8 cellular contexts compared by ENCODE assay signal in genomic region chr7:139680676-139681462, GRCh38.
A peak's percentile ranks its signal among the peaks of the same experiment; 100 is the strongest.
DNase-seq lines count a peak whose midpoint lies in the region; ATAC-seq, FAIRE-seq and TF ChIP-seq lines count a peak whose summit lies in the region.

No MANE protein-coding gene starts in this region.

- no peak for TF ChIP-seq CTCF in A549 (IDR thresholded peaks at IDR 0.05)
- TF ChIP-seq CTCF in Peyer's patch (IDR thresholded peaks at IDR 0.05): no peak

- 6% methylated on average over 11 of the region's 11 CpGs for WGBS in A549 (ENCODE audit: missing lambda C conversion rate)

- no peaks in the 10 kb centered on the region for H3K27me3 ChIP-seq in Peyer's patch

- peak overlapping the region; percentile 72 for H3K4me2 ChIP-seq in A549

- peaks cover 55% of the 10 kb centered on the region for H3K4me1 ChIP-seq in A549
- H3K4me1 ChIP-seq in Peyer's patch: peaks cover 0 to 12% (median 2%) of the 10 kb centered on the region in 4 donors

- FAIRE-seq in A549 (lab: Jason Lieb, UNC): no peak

- peak in 1 of 2 experiments; percentile 45; a peak in 1 of 5 replicates for TF ChIP-seq EP300 in A549 (IDR thresholded peaks at IDR 0.05)

- H3K36me3 ChIP-seq in Peyer's patch: no peaks in the 10 kb centered on the region

- H3K9me3 ChIP-seq in A549 (peaks cover 6% of the 10 kb centered on the region; the same call in 1 of the 3 replicates), Peyer's patch (no peaks in the 10 kb centered on the region)

- no peak overlapping the region for H3K4me3 ChIP-seq in A549
- no peak overlapping the region for H3K4me3 ChIP-seq in Peyer's patch

- peak; percentile 80 to 83 for ATAC-seq in A549
- ATAC-seq in Right ventricle myocardium inferior: peak; percentile 90
- ATAC-seq in HG03095 (IDR thresholded peaks at IDR 0.05; ENCODE audit: unreplicated experiment): no peak

- DNase-seq in A549 (ENCODE audit: low read depth in 1 of 2, low spot score in 1 of 2): peak; percentile 88 to 90
- DNase-seq in H4 (ENCODE audit: low spot score): peak; percentile 98
- DNase-seq in Peyer's patch: no peak
- peak; percentile 88 for DNase-seq in activated effector memory CD4-positive, alpha-beta T cell treated with anti-CD3 and anti-CD28 coated beads, Interleukin-2, amount 50 U/mL, for 16 hours
- peak; percentile 86 for DNase-seq in Right ventricle myocardium inferior (ENCODE audit: missing footprints)
- peak; percentile 64 for DNase-seq in stimulated activated CD4-positive, alpha-beta T cell treated with anti-CD3 and anti-CD28 coated beads, Interleukin-12 subunit alpha, Interleukin-12 subunit beta, amount 100 ng/mL, for 4 hours
- no peak for DNase-seq in NCI-H1048 (lab: John Stamatoyannopoulos, UW)

- TF ChIP-seq POLR2A in A549 (IDR thresholded peaks at IDR 0.05; ENCODE audit: low read length) (no peak), Peyer's patch (IDR thresholded peaks at IDR 0.05) (no peak)

- intact Hi-C loops in Right ventricle myocardium inferior (cut with DNase I): loop anchor here (2.0 kb wide), 1 partner anchor 52 kb away; no protein-coding TSS in a partner anchor

- CTCF ChIA-PET in A549 (lab: Yijun Ruan, JAX): interaction anchor here (0.7 to 4.4 kb wide), 5 partner anchors 35 to 321 kb away, joined by 3 to 26 read pairs (median 4); no protein-coding TSS in a partner anchor

- POLR2A ChIA-PET in A549 (lab: Yijun Ruan, JAX): interaction anchor here (0.6 to 1.0 kb wide), 2 partner anchors 90 to 382 kb away, joined by 3 to 4 read pairs; partner anchors contain the start of gene PARP12

- TF ChIP-seq RAD21 in A549 (conservative IDR thresholded peaks at IDR 0.05 in 1 of 2, IDR thresholded peaks at IDR 0.05 in 1 of 2): 0 out of 5 replicates have a peak, but pooled peaks of 1 of the 2 experiments have one; percentile 9

- H3K27ac ChIP-seq in A549: peak overlapping the region; percentile 79 to 97
- peak overlapping the region in 3 of 4 donors; percentile 14 to 57 (median 22) for H3K27ac ChIP-seq in Peyer's patch

TF ChIP-seq in A549, 52 proteins besides CTCF, POLR2A, EP300 and RAD21 (continues in another document):
- TF ChIP-seq, protein P1, sequence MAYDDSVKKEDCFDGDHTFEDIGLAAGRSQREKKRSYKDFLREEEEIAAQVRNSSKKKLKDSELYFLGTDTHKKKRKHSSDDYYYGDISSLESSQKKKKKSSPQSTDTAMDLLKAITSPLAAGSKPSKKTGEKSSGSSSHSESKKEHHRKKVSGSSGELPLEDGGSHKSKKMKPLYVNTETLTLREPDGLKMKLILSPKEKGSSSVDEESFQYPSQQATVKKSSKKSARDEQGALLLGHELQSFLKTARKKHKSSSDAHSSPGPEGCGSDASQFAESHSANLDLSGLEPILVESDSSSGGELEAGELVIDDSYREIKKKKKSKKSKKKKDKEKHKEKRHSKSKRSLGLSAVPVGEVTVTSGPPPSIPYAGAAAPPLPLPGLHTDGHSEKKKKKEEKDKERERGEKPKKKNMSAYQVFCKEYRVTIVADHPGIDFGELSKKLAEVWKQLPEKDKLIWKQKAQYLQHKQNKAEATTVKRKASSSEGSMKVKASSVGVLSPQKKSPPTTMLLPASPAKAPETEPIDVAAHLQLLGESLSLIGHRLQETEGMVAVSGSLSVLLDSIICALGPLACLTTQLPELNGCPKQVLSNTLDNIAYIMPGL (CRISPR knock-in tag; IDR thresholded peaks at IDR 0.05; ENCODE audit: borderline replicate concordance): no peak
- TF ChIP-seq, protein P2, sequence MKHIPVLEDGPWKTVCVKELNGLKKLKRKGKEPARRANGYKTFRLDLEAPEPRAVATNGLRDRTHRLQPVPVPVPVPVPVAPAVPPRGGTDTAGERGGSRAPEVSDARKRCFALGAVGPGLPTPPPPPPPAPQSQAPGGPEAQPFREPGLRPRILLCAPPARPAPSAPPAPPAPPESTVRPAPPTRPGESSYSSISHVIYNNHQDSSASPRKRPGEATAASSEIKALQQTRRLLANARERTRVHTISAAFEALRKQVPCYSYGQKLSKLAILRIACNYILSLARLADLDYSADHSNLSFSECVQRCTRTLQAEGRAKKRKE (CRISPR knock-in tag; IDR thresholded peaks at IDR 0.05; ENCODE audit: low read depth): peak; percentile 78; the same call in 1 of the 2 replicates
- TF ChIP-seq TP53 (CRISPR knock-in tag; IDR thresholded peaks at IDR 0.05) (peak; percentile 16; the same call in 1 of the 2 replicates), CBX8 (IDR thresholded peaks at IDR 0.05) (no peak), ESRRA (IDR thresholded peaks at IDR 0.05; ENCODE audit: borderline replicate concordance, low read length) (no peak), MYC (IDR thresholded peaks at IDR 0.05; ENCODE audit: borderline replicate concordance, low read length) (no peak), E2F6 (IDR thresholded peaks at IDR 0.05; ENCODE audit: borderline replicate concordance, low read depth) (no peak), PBX3 (IDR thresholded peaks at IDR 0.05) (0 out of 2 replicates have a peak, but pooled peaks have one; percentile 21), SREBF2 (IDR thresholded peaks at IDR 0.05) (no peak), CBX2 (IDR thresholded peaks at IDR 0.05; ENCODE audit: borderline replicate concordance, low read depth) (no peak), MAFK (IDR thresholded peaks at IDR 0.05; ENCODE audit: partially characterized antibody) (peak; percentile 72), CHD4 (IDR thresholded peaks at IDR 0.05; ENCODE audit: borderline replicate concordance) (no peak), USF2 (IDR thresholded peaks at IDR 0.05) (no peak), ZC3H11A (IDR thresholded peaks at IDR 0.05) (no peak), EHMT2 (IDR thresholded peaks at IDR 0.05; ENCODE audit: low read depth) (no peak), HOXA7 (CRISPR knock-in tag; IDR thresholded peaks at IDR 0.05) (peak; percentile 58; the same call in 1 of the 2 replicates), TFCP2L1 (CRISPR knock-in tag; IDR thresholded peaks at IDR 0.05) (no peak), FOSB (CRISPR knock-in tag; IDR thresholded peaks at IDR 0.05) (no peak), RFX5 (IDR thresholded peaks at IDR 0.05) (no peak), NR3C1 (IDR thresholded peaks at IDR 0.05) (no peak), BCL3 (IDR thresholded peaks at IDR 0.05) (0 out of 3 replicates have a peak, but pooled peaks have one; percentile 36), RCOR1 (IDR thresholded peaks at IDR 0.05; ENCODE audit: low read depth, low read length) (no peak), JUNB (IDR thresholded peaks at IDR 0.05) (peak; percentile 50), RNF2 (IDR thresholded peaks at IDR 0.05; ENCODE audit: borderline replicate concordance, low read depth) (no peak), HDAC2 (IDR thresholded peaks at IDR 0.05) (no peak), ZFP36 (IDR thresholded peaks at IDR 0.05; ENCODE audit: borderline replicate concordance, partially characterized antibody) (no peak)
- TF ChIP-seq, protein P3, sequence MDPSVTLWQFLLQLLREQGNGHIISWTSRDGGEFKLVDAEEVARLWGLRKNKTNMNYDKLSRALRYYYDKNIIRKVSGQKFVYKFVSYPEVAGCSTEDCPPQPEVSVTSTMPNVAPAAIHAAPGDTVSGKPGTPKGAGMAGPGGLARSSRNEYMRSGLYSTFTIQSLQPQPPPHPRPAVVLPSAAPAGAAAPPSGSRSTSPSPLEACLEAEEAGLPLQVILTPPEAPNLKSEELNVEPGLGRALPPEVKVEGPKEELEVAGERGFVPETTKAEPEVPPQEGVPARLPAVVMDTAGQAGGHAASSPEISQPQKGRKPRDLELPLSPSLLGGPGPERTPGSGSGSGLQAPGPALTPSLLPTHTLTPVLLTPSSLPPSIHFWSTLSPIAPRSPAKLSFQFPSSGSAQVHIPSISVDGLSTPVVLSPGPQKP (IDR thresholded peaks at IDR 0.05; ENCODE audit: low read depth, low read length): no peak
- TF ChIP-seq, protein P4, sequence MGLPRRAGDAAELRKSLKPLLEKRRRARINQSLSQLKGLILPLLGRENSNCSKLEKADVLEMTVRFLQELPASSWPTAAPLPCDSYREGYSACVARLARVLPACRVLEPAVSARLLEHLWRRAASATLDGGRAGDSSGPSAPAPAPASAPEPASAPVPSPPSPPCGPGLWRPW (IDR thresholded peaks at IDR 0.05): no peak

Comparison
In these comparisons a context has a peak if more than half of its experiments do, and no peak if none do; other contexts are left out.
1. DNase-seq: peak in A549 (2 of 2), H4 (single experiment), activated effector memory CD4-positive, alpha-beta T cell treated with anti-CD3 and anti-CD28 coated beads, Interleukin-2, amount 50 U/mL, for 16 hours (single experiment), Right ventricle myocardium inferior (single experiment) and stimulated activated CD4-positive, alpha-beta T cell treated with anti-CD3 and anti-CD28 coated beads, Interleukin-12 subunit alpha, Interleukin-12 subunit beta, amount 100 ng/mL, for 4 hours (single experiment); none in Peyer's patch (0 of 3) and NCI-H1048 (single experiment).